ENCODE assay signal across 21 cellular contexts in genomic region chr22:48265000-48265625, GRCh38.
"Had no signal": no experiment of that assay in that cellular context is flagged by ENCODE, and none has a peak within 500 bp of the region (broad histone marks: within the 10 kb centered on the region; RNA-seq: fewer than 3 reads in every experiment).

No MANE protein-coding gene starts in this region.

- H2AFZ ChIP-seq: parathyroid adenoma had no signal

- H3K79me2 ChIP-seq: parathyroid adenoma had no signal

- H3K27me3 ChIP-seq: neutrophil, right lobe of liver, tibial nerve, uterus had no signal

- H3K36me3 ChIP-seq: left lung, neutrophil, right lobe of liver, thoracic aorta, tibial nerve, upper lobe of right lung, uterus had no signal

- H3K27ac ChIP-seq: coronary artery, left lung, neutrophil, parathyroid adenoma, right lobe of liver, thoracic aorta, tibial nerve, upper lobe of right lung, uterus had no signal

- H3K4me1 ChIP-seq: left lung, parathyroid adenoma, right lobe of liver, tibial nerve, upper lobe of right lung, uterus had no signal

- FAIRE-seq: endometrium, frontal cortex, small intestine had no signal

- H3K4me3 ChIP-seq: coronary artery, left lung, right lobe of liver, thoracic aorta, tibial nerve, upper lobe of right lung, uterus had no signal

- H3K9me3 ChIP-seq: left lung, neutrophil, right lobe of liver, thoracic aorta, tibial nerve, upper lobe of right lung, uterus had no signal

- ATAC-seq: effector memory CD8-positive, alpha-beta T cell; left cardiac atrium; left lung; right lobe of liver; stimulated activated naive B cell treated with anti-CD40 and anti-IgM and Interleukin-4, amounts not matched to agents 10 μg/mL and 1 μg/mL and 100 μg/mL, for 72 hours; upper lobe of right lung had no signal

- DNase-seq: dermis blood vessel endothelial cell; effector memory CD8-positive, alpha-beta T cell; erythroblast; left cardiac atrium; left lung; mammary epithelial cell; natural killer cell; right lobe of liver; small intestine; stimulated activated CD4-positive, alpha-beta T cell treated with anti-CD3 and anti-CD28 coated beads, Interleukin-15, amount 100 ng/mL, for 24 hours; stimulated activated CD4-positive, alpha-beta T cell treated with anti-CD3 and anti-CD28 coated beads, Interleukin-2, amount 100 ng/mL, for 48 hours; stimulated activated naive B cell treated with anti-CD40 and anti-IgM and Interleukin-4, amounts not matched to agents 10 μg/mL and 1 μg/mL and 100 μg/mL, for 72 hours; upper lobe of right lung; uterus had no signal

- H3K9ac ChIP-seq: parathyroid adenoma had no signal
